In genomic region chr11:128181984-128182383, GRCh38 we compare ENCODE assay signal across 16 cellular contexts.
DNase-seq lines count a peak whose midpoint lies in the region; ATAC-seq and TF ChIP-seq lines count a peak whose summit lies in the region.
"Had no signal": no experiment of that assay in that cellular context is flagged by ENCODE, and none has a peak within 500 bp of the region (broad histone marks: within the 10 kb centered on the region; RNA-seq: fewer than 3 reads in every experiment).

No MANE protein-coding gene starts in this region.

- ATAC-seq in DND-41 (ENCODE audit: insufficient read depth, low read depth) (no peak), HG02610 (IDR thresholded peaks at IDR 0.05; ENCODE audit: unreplicated experiment) (no peak)
- peak; percentile 48 to 69 for ATAC-seq in stimulated activated naive B cell treated with anti-CD40 and anti-IgM and Interleukin-4, amounts not matched to agents 10 μg/mL and 1 μg/mL and 100 μg/mL, for 72 hours (replicated peaks)
- ATAC-seq: HCT116, HepG2 had no signal

- peak overlapping the region; percentile 7; the same call in 1 of the 2 replicates for H2AFZ ChIP-seq in DND-41 (ENCODE audit: low read depth, low read length)

- H3K9me3 ChIP-seq in DND-41 (ENCODE audit: insufficient read depth, low read length, severe bottlenecking) (peaks cover 16% of the 10 kb centered on the region), colonic mucosa (no peaks in the 10 kb centered on the region)
- H3K9me3 ChIP-seq: BE2C had no signal

- H3K27ac ChIP-seq in DND-41 (ENCODE audit: low read length) (peak overlapping the region; percentile 76), colonic mucosa (no peak overlapping the region)

- intact Hi-C loops in colonic mucosa (cut with DNase I), result no loop called here

- H3K4me1 ChIP-seq in DND-41 (ENCODE audit: insufficient read depth, low read length) (peaks cover 55% of the 10 kb centered on the region), colonic mucosa (no peaks in the 10 kb centered on the region)
- H3K4me1 ChIP-seq: Caco-2 had no signal

- H3K9ac ChIP-seq in DND-41 (ENCODE audit: low read depth, low read length) (peak overlapping the region; percentile 22; the same call in 1 of the 2 replicates), colonic mucosa (ENCODE audit: low read depth in 2 of 2, low read length in 2 of 2) (no peak overlapping the region)

- DNase-seq in DND-41, result no peak
- peak; percentile 67 for DNase-seq in MV-4-11 (lab: John Stamatoyannopoulos, UW)
- DNase-seq in myocyte (ENCODE audit: low read depth), result peak; percentile 70
- no peak for DNase-seq in stimulated activated naive B cell treated with anti-CD40 and anti-IgM and Interleukin-4, amounts not matched to agents 10 μg/mL and 1 μg/mL and 100 μg/mL, for 72 hours
- no peak for DNase-seq in colonic mucosa
- DNase-seq: BE2C; C1 segment of cervical spinal cord; Caco-2; CD4-positive, CD25-positive, alpha-beta regulatory T cell; GDM1; GOT3; H7; HFFc6 had no signal

- H3K9me3 Mint-ChIP-seq in stimulated activated naive B cell treated with anti-CD40 and anti-IgM and Interleukin-4, amounts not matched to agents 10 μg/mL and 1 μg/mL and 100 μg/mL, for 72 hours, result peaks cover 5 to 9% of the 10 kb centered on the region in 2 donors

- H4K20me1 ChIP-seq in DND-41 (ENCODE audit: insufficient read depth, low read length), result no peaks in the 10 kb centered on the region

- H3K36me3 ChIP-seq in DND-41 (ENCODE audit: insufficient read depth, low read length), result peaks cover 8% of the 10 kb centered on the region; the same call in 1 of the 2 replicates
- H3K36me3 ChIP-seq in colonic mucosa, result no peaks in the 10 kb centered on the region
- H3K36me3 ChIP-seq: BE2C had no signal

- H3K27me3 Mint-ChIP-seq in stimulated activated naive B cell treated with anti-CD40 and anti-IgM and Interleukin-4, amounts not matched to agents 10 μg/mL and 1 μg/mL and 100 μg/mL, for 72 hours, result peaks cover 4 to 12% of the 10 kb centered on the region in 2 donors
- H3K27me3 Mint-ChIP-seq: CD4-positive, CD25-positive, alpha-beta regulatory T cell had no signal

- no peak overlapping the region for H3K4me3 Mint-ChIP-seq in stimulated activated naive B cell treated with anti-CD40 and anti-IgM and Interleukin-4, amounts not matched to agents 10 μg/mL and 1 μg/mL and 100 μg/mL, for 72 hours
- H3K4me3 Mint-ChIP-seq: CD4-positive, CD25-positive, alpha-beta regulatory T cell; HFFc6 had no signal

- H3K27me3 ChIP-seq in DND-41 (ENCODE audit: insufficient read depth, low read length, poor library complexity), result no peaks in the 10 kb centered on the region
- H3K27me3 ChIP-seq in colonic mucosa, result no peaks in the 10 kb centered on the region
- H3K27me3 ChIP-seq: BE2C had no signal

- H3K27ac Mint-ChIP-seq in stimulated activated naive B cell treated with anti-CD40 and anti-IgM and Interleukin-4, amounts not matched to agents 10 μg/mL and 1 μg/mL and 100 μg/mL, for 72 hours, result no peak overlapping the region
- H3K27ac Mint-ChIP-seq: CD4-positive, CD25-positive, alpha-beta regulatory T cell had no signal

- TF ChIP-seq CTCF in DND-41 (IDR thresholded peaks at IDR 0.05; ENCODE audit: borderline replicate concordance, extremely low read depth, low read length, poor library complexity, severe bottlenecking), result no peak
- no peak for TF ChIP-seq CTCF in colonic mucosa (IDR thresholded peaks at IDR 0.05)

- H3K4me3 ChIP-seq in DND-41 (ENCODE audit: low read depth in 1 of 2, low read length in 2 of 2) (no peak overlapping the region), colonic mucosa (no peak overlapping the region)

- H3K4me2 ChIP-seq in DND-41 (ENCODE audit: insufficient read depth, low read length), result peak overlapping the region; percentile 8; the same call in 1 of the 2 replicates

- no peaks in the 10 kb centered on the region for H3K79me2 ChIP-seq in DND-41 (ENCODE audit: insufficient read depth, low read length)

- H3K4me1 Mint-ChIP-seq in stimulated activated naive B cell treated with anti-CD40 and anti-IgM and Interleukin-4, amounts not matched to agents 10 μg/mL and 1 μg/mL and 100 μg/mL, for 72 hours, result no peaks in the 10 kb centered on the region

- peaks cover 3 to 4% of the 10 kb centered on the region in 2 donors for H3K36me3 Mint-ChIP-seq in stimulated activated naive B cell treated with anti-CD40 and anti-IgM and Interleukin-4, amounts not matched to agents 10 μg/mL and 1 μg/mL and 100 μg/mL, for 72 hours

Comparison
In these comparisons a context has a peak if more than half of its experiments do, and no peak if none do; other contexts are left out.
1. ATAC-seq: peak in stimulated activated naive B cell treated with anti-CD40 and anti-IgM and Interleukin-4, amounts not matched to agents 10 μg/mL and 1 μg/mL and 100 μg/mL, for 72 hours (2 of 2); none in DND-41 (single experiment) and HG02610 (single experiment).
2. DNase-seq: peak in MV-4-11 (single experiment) and myocyte (single experiment); none in DND-41 (single experiment), stimulated activated naive B cell treated with anti-CD40 and anti-IgM and Interleukin-4, amounts not matched to agents 10 μg/mL and 1 μg/mL and 100 μg/mL, for 72 hours (single experiment) and colonic mucosa (single experiment).